ENCODE assay signal across 3 cellular contexts in genomic region chr4:180103794-180104193, GRCh38.
TF ChIP-seq lines count a peak whose summit lies in the region.

No MANE protein-coding gene starts in this region.

TF ChIP-seq in GM23338, 12 proteins besides CTCF, POLR2A, EP300 and RAD21 (continues in another document):
- TF ChIP-seq EZH2 (IDR thresholded peaks at IDR 0.05; ENCODE audit: low read depth, unreplicated experiment) = no peak
- no peak for TF ChIP-seq ETS1 (IDR thresholded peaks at IDR 0.05)
- no peak for TF ChIP-seq JUNB (IDR thresholded peaks at IDR 0.05; ENCODE audit: unreplicated experiment)
- TF ChIP-seq ZNF462 (CRISPR knock-in tag; IDR thresholded peaks at IDR 0.05) = no peak
- no peak for TF ChIP-seq NANOG (IDR thresholded peaks at IDR 0.05; ENCODE audit: borderline replicate concordance)

TF ChIP-seq in HCT116, 20 proteins besides CTCF, POLR2A, EP300 and RAD21:
- TF ChIP-seq ELF1 (IDR thresholded peaks at IDR 0.05; ENCODE audit: borderline replicate concordance, low read depth) (no peak), SRF (IDR thresholded peaks at IDR 0.05; ENCODE audit: low read depth) (no peak), ZBTB33 (IDR thresholded peaks at IDR 0.05; ENCODE audit: extremely low read depth, insufficient replicate concordance, low read length) (no peak), MAX (IDR thresholded peaks at IDR 0.05) (no peak), ZFX (IDR thresholded peaks at IDR 0.05) (no peak), CEBPB (IDR thresholded peaks at IDR 0.05; ENCODE audit: low read depth) (no peak), ZNF274 (IDR thresholded peaks at IDR 0.05; ENCODE audit: low read depth, low read length) (no peak), FOSL1 (IDR thresholded peaks at IDR 0.05; ENCODE audit: low read depth) (no peak), SP1 (IDR thresholded peaks at IDR 0.05; ENCODE audit: low read depth) (no peak), REST (IDR thresholded peaks at IDR 0.05; ENCODE audit: low read depth) (no peak), ATF3 (IDR thresholded peaks at IDR 0.05) (no peak), SIN3A (IDR thresholded peaks at IDR 0.05; ENCODE audit: low read depth) (no peak), EZH2 (IDR thresholded peaks at IDR 0.05) (no peak), POLR2AphosphoS5 (IDR thresholded peaks at IDR 0.05; ENCODE audit: low read depth, low read length) (no peak)

TF ChIP-seq in H1, 55 proteins besides CTCF, POLR2A, EP300 and RAD21:
- no peak for TF ChIP-seq KDM1A (IDR thresholded peaks at IDR 0.05; ENCODE audit: borderline replicate concordance, low read length)
- peak; percentile 32; the same call in 1 of the 2 replicates for TF ChIP-seq BACH1 (IDR thresholded peaks at IDR 0.05; ENCODE audit: low read length)
